ENCODE assay signal across 28 cellular contexts in the genomic region with DNA sequence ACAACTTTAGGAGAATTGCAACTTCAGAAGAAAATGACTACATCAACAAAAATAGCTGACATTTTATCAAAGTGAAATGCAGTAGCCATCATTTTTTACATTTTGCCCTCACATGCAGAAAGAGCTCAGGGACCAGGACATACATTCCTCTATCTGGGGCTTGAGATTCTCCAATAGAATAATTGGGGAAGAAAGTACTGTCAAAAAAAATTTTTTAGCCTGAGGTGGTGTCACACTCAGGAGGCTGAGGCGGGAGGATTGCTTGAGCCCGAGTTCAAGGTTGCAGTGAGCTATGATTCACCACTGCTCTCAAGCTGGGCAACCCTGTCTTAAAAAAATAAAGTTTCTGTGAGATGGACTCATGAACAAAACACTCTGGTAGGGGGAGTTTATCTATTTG.
"Had no signal": no experiment of that assay in that cellular context is flagged by ENCODE, and none has a peak within 500 bp of the region (broad histone marks: within the 10 kb centered on the region; RNA-seq: fewer than 3 reads in every experiment).

No MANE protein-coding gene starts in this region.

- ATAC-seq: activated CD4-positive, CD25-positive, alpha-beta regulatory T cell treated with anti-CD3 and anti-CD28 coated beads, Interleukin-2, amount 50 U/mL, for 24 hours; activated CD8-positive, alpha-beta memory T cell treated with anti-CD3 and anti-CD28 coated beads, Interleukin-2, amount 10 ng/mL, durations not matched to agents 7 days and 5 days; activated T-cell treated with anti-CD3 and anti-CD28 coated beads, Interleukin-2, amount 50 U/mL, for 4 hours; Panc1; Right ventricle myocardium inferior; T-cell had no signal

- H3K27ac Mint-ChIP-seq: activated CD8-positive, alpha-beta memory T cell treated with anti-CD3 and anti-CD28 coated beads, Interleukin-2, amount 10 ng/mL, durations not matched to agents 7 days and 5 days; activated naive CD8-positive, alpha-beta T cell treated with anti-CD3 and anti-CD28 coated beads for 36 hours; T-cell had no signal

- H3K36me3 ChIP-seq: cardiac muscle cell had no signal

- H3K4me1 Mint-ChIP-seq: activated CD8-positive, alpha-beta memory T cell treated with anti-CD3 and anti-CD28 coated beads, Interleukin-2, amount 10 ng/mL, durations not matched to agents 7 days and 5 days; T-cell had no signal

- H3K9ac ChIP-seq: KMS-11 had no signal

- DNase-seq: activated CD4-positive, alpha-beta T cell treated with anti-CD3 and anti-CD28 coated beads for 48 hours; activated CD4-positive, alpha-beta T cell treated with anti-CD3 and anti-CD28 coated beads, Interleukin-2, amount 50 U/mL, for 48 hours; activated CD8-positive, alpha-beta memory T cell treated with anti-CD3 and anti-CD28 coated beads, Interleukin-2, amount 10 ng/mL, durations not matched to agents 7 days and 5 days; activated effector memory CD4-positive, alpha-beta T cell treated with anti-CD3 and anti-CD28 coated beads, Interleukin-2, amount 50 U/mL, for 16 hours; activated naive CD4-positive, alpha-beta T cell treated with Interleukin-2 at 50 U/mL for 16 hours; activated naive CD8-positive, alpha-beta T cell treated with anti-CD3 and anti-CD28 coated beads for 36 hours; activated T-cell treated with anti-CD3 and anti-CD28 coated beads, Interleukin-2, amount 50 U/mL, for 4 hours; brain microvascular endothelial cell; MV-4-11; NCI-H1092 treated with DMSO at 0.1 percent for 48 hours; NCI-H1436; NCI-H1694 treated with DMSO at 0.1 percent for 48 hours; NCI-H2029 treated with DMSO at 0.1 percent for 48 hours; NCI-H345; NCI-H510A; NCI-H69; NK-92 treated with Interleukin-12 subunit alpha and Interleukin-12 subunit beta, amount 100 ng/mL, for 24 hours; OCI-M1; RPMI8226; T-cell; T-helper 2 cell; WERI-Rb-1 had no signal

- H3K27me3 Mint-ChIP-seq: activated CD8-positive, alpha-beta memory T cell treated with anti-CD3 and anti-CD28 coated beads, Interleukin-2, amount 10 ng/mL, durations not matched to agents 7 days and 5 days; activated naive CD8-positive, alpha-beta T cell treated with anti-CD3 and anti-CD28 coated beads for 36 hours; T-cell had no signal

- H3K4me2 ChIP-seq: KMS-11 had no signal

- H3K4me3 ChIP-seq: cardiac muscle cell, SK-N-MC had no signal

- H3K9me3 Mint-ChIP-seq: activated naive CD8-positive, alpha-beta T cell treated with anti-CD3 and anti-CD28 coated beads for 36 hours; activated T-cell treated with anti-CD3 and anti-CD28 coated beads, Interleukin-2, amount 50 U/mL, for 4 hours; T-cell had no signal

- H3K4me3 Mint-ChIP-seq: activated CD8-positive, alpha-beta memory T cell treated with anti-CD3 and anti-CD28 coated beads, Interleukin-2, amount 10 ng/mL, durations not matched to agents 7 days and 5 days; activated naive CD8-positive, alpha-beta T cell treated with anti-CD3 and anti-CD28 coated beads for 36 hours; activated T-cell treated with anti-CD3 and anti-CD28 coated beads, Interleukin-2, amount 50 U/mL, for 4 hours; T-cell had no signal

- H3K27me3 ChIP-seq: brain microvascular endothelial cell, cardiac muscle cell had no signal

- H3K27ac ChIP-seq: brain microvascular endothelial cell, cardiac muscle cell, KMS-11, SK-N-MC, WERI-Rb-1 had no signal
